Comparison of ENCODE assay signal across 19 cellular contexts in the genomic region with DNA sequence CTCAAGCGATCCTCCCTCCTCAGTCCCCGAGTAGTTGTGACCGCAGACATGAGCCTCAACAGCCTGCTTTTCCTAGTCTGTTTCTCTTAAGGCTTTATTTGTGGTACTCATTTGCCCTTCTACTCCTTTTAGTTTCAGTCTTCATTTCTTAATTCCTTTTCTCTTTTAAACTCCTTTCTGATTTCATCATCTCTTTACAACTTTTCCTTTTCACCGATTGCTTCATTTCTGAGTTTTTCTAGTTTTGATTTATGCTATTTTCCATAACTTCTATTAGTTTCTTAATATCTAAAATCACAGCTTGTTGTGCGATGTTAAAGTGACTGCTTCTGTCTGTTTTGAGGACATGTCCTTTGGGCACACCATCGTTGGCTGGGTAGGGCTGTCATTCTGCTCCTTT. TPM values are rescaled to one million over a fixed set of nuclear protein-coding genes. Genes with fewer than 3 reads are reported as not detected.
"Had no signal": no experiment of that assay in that cellular context is flagged by ENCODE, and none has a peak within 500 bp of the region (broad histone marks: within the 10 kb centered on the region; RNA-seq: fewer than 3 reads in every experiment).

No MANE protein-coding gene starts in this region.

- H3K4me3 ChIP-seq: lower lobe of right lung, psoas muscle, sigmoid colon, stomach, thoracic aorta had no signal

- H3K27ac ChIP-seq: lower lobe of right lung, psoas muscle, sigmoid colon, thoracic aorta had no signal

- H3K36me3 ChIP-seq: lower lobe of right lung, sigmoid colon, stomach, thoracic aorta had no signal

- H3K9me3 ChIP-seq: lower lobe of right lung, psoas muscle, sigmoid colon, stomach, thoracic aorta had no signal

- DNase-seq: activated naive CD4-positive, alpha-beta T cell treated with anti-CD3 and anti-CD28 coated beads for 36 hours; activated naive CD8-positive, alpha-beta T cell treated with anti-CD3 and anti-CD28 coated beads, Interleukin-2, amount 50 U/mL, for 24 hours; dermis blood vessel endothelial cell; endodermal cell; left colon; lower lobe of right lung; nephron progenitor cell; psoas muscle; sigmoid colon; stimulated activated CD4-positive, alpha-beta T cell treated with anti-CD3 and anti-CD28 coated beads, Interleukin-1b, Interleukin-23, amount 100 ng/mL, for 48 hours; stomach had no signal

- H3K27me3 ChIP-seq: sigmoid colon had no signal

- H3K4me1 ChIP-seq: psoas muscle had no signal

RNA-seq across cellular contexts. Expression of gene MRGPRF, which starts 17.3 kb away (rescaled TPM):
- total RNA-seq: activated CD8-positive, alpha-beta memory T cell treated with anti-CD3 and anti-CD28 coated beads for 36 hours; activated naive CD4-positive, alpha-beta T cell treated with anti-CD3 and anti-CD28 coated beads for 36 hours; activated T-helper 17 cell treated with anti-CD3 and anti-CD28 coated beads, Interleukin-2, amount 50 U/mL, for 72 hours had no signal

RNA-seq across cellular contexts. Expression of gene MRGPRD, which starts 49.5 kb away (rescaled TPM):
- total RNA-seq: activated CD8-positive, alpha-beta memory T cell treated with anti-CD3 and anti-CD28 coated beads for 36 hours; activated naive CD4-positive, alpha-beta T cell treated with anti-CD3 and anti-CD28 coated beads for 36 hours; activated T-helper 17 cell treated with anti-CD3 and anti-CD28 coated beads, Interleukin-2, amount 50 U/mL, for 72 hours; chondrocyte; dermis blood vessel endothelial cell; endodermal cell; epithelial cell of proximal tubule; left colon; lower lobe of right lung; mesothelial cell of epicardium; omental fat pad; psoas muscle; ureter had no signal
- polyA plus RNA-seq: psoas muscle, sigmoid colon, stomach had no signal
